11 cellular contexts compared by ENCODE assay signal in the genomic region with DNA sequence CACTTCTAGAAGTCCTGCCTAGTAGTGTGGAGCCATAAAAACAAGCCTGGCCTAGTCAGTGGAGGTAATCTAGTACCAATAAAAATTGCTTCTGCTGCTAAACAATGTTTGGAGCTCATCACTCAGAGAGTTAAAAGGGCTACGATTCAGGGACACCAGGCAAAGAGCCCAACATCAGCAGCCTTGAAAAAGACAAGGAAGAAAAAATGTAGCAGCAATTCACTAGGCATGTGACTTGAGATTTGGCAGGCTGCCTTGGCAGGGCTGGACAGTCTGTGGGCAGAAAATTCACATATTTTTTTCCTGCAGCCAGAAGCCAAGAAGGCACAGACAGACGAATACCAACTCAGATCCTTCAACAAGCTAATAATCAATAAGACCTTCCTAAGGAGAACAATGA. TPM values are rescaled to one million over a fixed set of nuclear protein-coding genes. Genes with fewer than 3 reads are reported as not detected.
DNase-seq lines count a peak whose midpoint lies in the region; ATAC-seq, FAIRE-seq and TF ChIP-seq lines count a peak whose summit lies in the region.
"Had no signal": no experiment of that assay in that cellular context is flagged by ENCODE, and none has a peak within 500 bp of the region (broad histone marks: within the 10 kb centered on the region; RNA-seq: fewer than 3 reads in every experiment).

No MANE protein-coding gene starts in this region.

- peaks cover 12% of the 10 kb centered on the region; the same call in 1 of the 2 replicates for H3K27me3 ChIP-seq in GM23248 (replicated peaks; ENCODE audit: insufficient read depth)
- no peaks in the 10 kb centered on the region for H3K27me3 ChIP-seq in body of pancreas
- H3K27me3 ChIP-seq in hepatocyte = no peaks in the 10 kb centered on the region
- no peaks in the 10 kb centered on the region for H3K27me3 ChIP-seq in small intestine (ENCODE audit: control insufficient read depth in 2 of 2, insufficient read depth in 2 of 2, low read length in 2 of 2)
- H3K27me3 ChIP-seq in HAP-1 (ENCODE audit: low read depth) = no peaks in the 10 kb centered on the region

- H3K4me2 ChIP-seq in GM23248 (ENCODE audit: unreplicated experiment) = no peak overlapping the region
- no peak overlapping the region for H3K4me2 ChIP-seq in hepatocyte

- H4K20me1 ChIP-seq in GM23248 (ENCODE audit: insufficient read depth) (no peaks in the 10 kb centered on the region), hepatocyte (ENCODE audit: insufficient read depth, poor library complexity, severe bottlenecking) (no peaks in the 10 kb centered on the region)

- no peaks in the 10 kb centered on the region for H3K9me2 ChIP-seq in GM23248 (ENCODE audit: insufficient read depth)
- H3K9me2 ChIP-seq in hepatocyte (replicated peaks; ENCODE audit: insufficient read depth) = no peaks in the 10 kb centered on the region

- no peaks in the 10 kb centered on the region for H3K9me3 ChIP-seq in GM23248 (ENCODE audit: low read depth)
- H3K9me3 ChIP-seq in body of pancreas = no peaks in the 10 kb centered on the region
- no peaks in the 10 kb centered on the region for H3K9me3 ChIP-seq in hepatocyte (ENCODE audit: low read depth)
- no peaks in the 10 kb centered on the region for H3K9me3 ChIP-seq in small intestine (ENCODE audit: control insufficient read depth, low read depth)
- no peaks in the 10 kb centered on the region for H3K9me3 ChIP-seq in HAP-1

- CTCF ChIA-PET in WTC11 (lab: Charles Lee) = interaction anchor here (1.6 to 2.3 kb wide), 2 partner anchors 103 to 105 kb away, joined by 5 to 13 read pairs; no protein-coding TSS in a partner anchor

- no peaks in the 10 kb centered on the region for H3K4me1 ChIP-seq in GM23248 (ENCODE audit: insufficient read depth)
- peaks cover 53% of the 10 kb centered on the region for H3K4me1 ChIP-seq in body of pancreas
- no peaks in the 10 kb centered on the region for H3K4me1 ChIP-seq in hepatocyte (ENCODE audit: insufficient read depth)
- H3K4me1 ChIP-seq in small intestine (ENCODE audit: control insufficient read depth in 2 of 2, insufficient read depth in 1 of 2, low read depth in 1 of 2, low read length in 1 of 2) = peaks cover 2 to 3% of the 10 kb centered on the region in 2 donors
- peaks cover 19% of the 10 kb centered on the region for H3K4me1 ChIP-seq in HAP-1

- FAIRE-seq in small intestine (lab: Jason Lieb, UNC) = no peak

- H3K36me3 Mint-ChIP-seq in WTC11 = no peaks in the 10 kb centered on the region
- H3K36me3 Mint-ChIP-seq: natural killer cell had no signal

- H3K36me3 ChIP-seq in GM23248 (ENCODE audit: low read depth) (no peaks in the 10 kb centered on the region), body of pancreas (replicated peaks in 1 of 2; ENCODE audit: insufficient read depth in 1 of 2, low read depth in 2 of 2) (no peaks in the 10 kb centered on the region), hepatocyte (replicated peaks; ENCODE audit: insufficient read depth, low read depth) (no peaks in the 10 kb centered on the region), small intestine (ENCODE audit: control insufficient read depth in 2 of 2, insufficient read depth in 2 of 2, low read length in 2 of 2) (no peaks in the 10 kb centered on the region), HAP-1 (replicated peaks) (no peaks in the 10 kb centered on the region)

- POLR2A ChIA-PET in WTC11 (lab: Charles Lee) = no interaction called here

- in situ Hi-C loops in GM23248 (cut with MboI) (no loop called here), HAP-1 (cut with MboI; ENCODE audit: low sequenced_read_pairs) (no loop called here)

- no peaks in the 10 kb centered on the region for H3K9me3 Mint-ChIP-seq in WTC11
- H3K9me3 Mint-ChIP-seq: natural killer cell had no signal

- no peak overlapping the region for H3K27ac Mint-ChIP-seq in WTC11
- H3K27ac Mint-ChIP-seq: natural killer cell had no signal

- intact Hi-C loops in body of pancreas (cut with DNase I) = no loop called here

- peaks cover 67% of the 10 kb centered on the region for H3K4me1 Mint-ChIP-seq in WTC11
- H3K4me1 Mint-ChIP-seq: natural killer cell had no signal

- H3K79me2 ChIP-seq in GM23248 (ENCODE audit: insufficient read depth) = no peaks in the 10 kb centered on the region
- no peaks in the 10 kb centered on the region for H3K79me2 ChIP-seq in hepatocyte

- H3K4me3 Mint-ChIP-seq in WTC11 = no peak overlapping the region
- H3K4me3 Mint-ChIP-seq: natural killer cell had no signal

- DNase-seq in GM23248 (peak; percentile 47), body of pancreas (peak; percentile 88 to 92 (median 91)), hepatocyte (ENCODE audit: low spot score) (peak; percentile 29), small intestine (peak; percentile 65), HAP-1 (ENCODE audit: low spot score in 2 of 2) (no peak), WTC11 (ENCODE audit: low spot score) (no peak), NCI-H1694 (lab: John Stamatoyannopoulos, UW) (no peak)
- DNase-seq: erythroblast, KG1, natural killer cell had no signal

- H3K9ac ChIP-seq in GM23248 = no peak overlapping the region

- WGBS in GM23248 (ENCODE audit: low coverage in 1 of 2, low lambda C conversion rate in 2 of 2, missing lambda C conversion rate in 2 of 2), 2 experiments = 0 to 6% methylated on average over 2 of the region's 2 CpGs
- 8 to 11% methylated on average over 2 of the region's 2 CpGs for WGBS in body of pancreas, 2 donors
- 39% methylated on average over 2 of the region's 2 CpGs for WGBS in hepatocyte (ENCODE audit: low lambda C conversion rate, missing lambda C conversion rate)
- 0 to 24% (median 15%) methylated on average over 2 of the region's 2 CpGs for WGBS in small intestine, 3 donors

- H3K4me3 ChIP-seq in GM23248 (no peak overlapping the region), body of pancreas (no peak overlapping the region), hepatocyte (no peak overlapping the region), small intestine (ENCODE audit: low read depth in 1 of 2, low read length in 2 of 2) (no peak overlapping the region), HAP-1 (no peak overlapping the region)

- TF ChIP-seq POLR2A in body of pancreas (IDR thresholded peaks at IDR 0.05) = no peak

- peak; percentile 88 for ATAC-seq in body of pancreas
- no peak for ATAC-seq in WTC11
- no peak for ATAC-seq in GM21737 (IDR thresholded peaks at IDR 0.05; ENCODE audit: unreplicated experiment)
- ATAC-seq: natural killer cell had no signal

- H3K27ac ChIP-seq in GM23248 (no peak overlapping the region), body of pancreas (peak overlapping the region; percentile 30 to 75 (median 57)), hepatocyte (no peak overlapping the region), small intestine (ENCODE audit: low read depth in 1 of 2, low read length in 1 of 2) (no peak overlapping the region)

- H3K27me3 Mint-ChIP-seq in WTC11 (ENCODE audit: low read depth) = no peaks in the 10 kb centered on the region; the same call in 1 of the 2 replicates

- H2AFZ ChIP-seq in GM23248 (no peak overlapping the region), hepatocyte (no peak overlapping the region)

- TF ChIP-seq CTCF in body of pancreas (IDR thresholded peaks at IDR 0.05) = no peak
- no peak for TF ChIP-seq CTCF in hepatocyte (IDR thresholded peaks at IDR 0.05; ENCODE audit: poor library complexity)
- TF ChIP-seq CTCF in WTC11 (IDR thresholded peaks at IDR 0.05) = no peak

- H3F3A ChIP-seq in GM23248 (ENCODE audit: insufficient read depth) = no peaks in the 10 kb centered on the region

TF ChIP-seq in WTC11, 78 proteins besides CTCF, POLR2A, EP300 and RAD21 (continues in another document):
- TF ChIP-seq ZNF219 (CRISPR knock-in tag; IDR thresholded peaks at IDR 0.05; ENCODE audit: borderline replicate concordance) (no peak), TP53 (CRISPR knock-in tag; IDR thresholded peaks at IDR 0.05) (no peak)
- TF ChIP-seq, protein P1, sequence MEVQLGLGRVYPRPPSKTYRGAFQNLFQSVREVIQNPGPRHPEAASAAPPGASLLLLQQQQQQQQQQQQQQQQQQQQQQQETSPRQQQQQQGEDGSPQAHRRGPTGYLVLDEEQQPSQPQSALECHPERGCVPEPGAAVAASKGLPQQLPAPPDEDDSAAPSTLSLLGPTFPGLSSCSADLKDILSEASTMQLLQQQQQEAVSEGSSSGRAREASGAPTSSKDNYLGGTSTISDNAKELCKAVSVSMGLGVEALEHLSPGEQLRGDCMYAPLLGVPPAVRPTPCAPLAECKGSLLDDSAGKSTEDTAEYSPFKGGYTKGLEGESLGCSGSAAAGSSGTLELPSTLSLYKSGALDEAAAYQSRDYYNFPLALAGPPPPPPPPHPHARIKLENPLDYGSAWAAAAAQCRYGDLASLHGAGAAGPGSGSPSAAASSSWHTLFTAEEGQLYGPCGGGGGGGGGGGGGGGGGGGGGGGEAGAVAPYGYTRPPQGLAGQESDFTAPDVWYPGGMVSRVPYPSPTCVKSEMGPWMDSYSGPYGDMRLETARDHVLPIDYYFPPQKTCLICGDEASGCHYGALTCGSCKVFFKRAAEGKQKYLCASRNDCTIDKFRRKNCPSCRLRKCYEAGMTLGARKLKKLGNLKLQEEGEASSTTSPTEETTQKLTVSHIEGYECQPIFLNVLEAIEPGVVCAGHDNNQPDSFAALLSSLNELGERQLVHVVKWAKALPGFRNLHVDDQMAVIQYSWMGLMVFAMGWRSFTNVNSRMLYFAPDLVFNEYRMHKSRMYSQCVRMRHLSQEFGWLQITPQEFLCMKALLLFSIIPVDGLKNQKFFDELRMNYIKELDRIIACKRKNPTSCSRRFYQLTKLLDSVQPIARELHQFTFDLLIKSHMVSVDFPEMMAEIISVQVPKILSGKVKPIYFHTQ (CRISPR knock-in tag; IDR thresholded peaks at IDR 0.05) = no peak

RNA-seq across cellular contexts. Expression of a gene that starts 47.2 kb away (rescaled TPM):
- not detected in 2 replicates for total RNA-seq in GM23248 (2014; rRNA removed; shearing (Covaris generic))
- not detected in 2 replicates for polyA plus RNA-seq in GM23248 (2016; fragmentation: Nextera tagmentation; extraction: Ambion mirVana)
- 1 to 10 TPM; 3.0 to 9.1 TPM for total RNA-seq in body of pancreas
- 0.40 TPM in 1 of 2 replicates, not detected in the other for total RNA-seq in hepatocyte
- polyA plus RNA-seq in hepatocyte = 0.45 and 1.0 TPM in 2 replicates
- under 1 TPM in 1 of 3 donors, not detected in 2; 0.51 TPM for polyA plus RNA-seq in small intestine
- total RNA-seq in WTC11 (2021) = 1.6 to 2.0 TPM (median 1.7 TPM) in 3 replicates

Comparison
In these comparisons a context has a peak if more than half of its experiments do, and no peak if none do; other contexts are left out.
1. DNase-seq: peak in GM23248 (single experiment), body of pancreas (4 of 4), hepatocyte (single experiment) and small intestine (single experiment); none in HAP-1 (0 of 2), WTC11 (single experiment) and NCI-H1694 (single experiment).
2. H3K27ac ChIP-seq: peak in body of pancreas (4 of 4); none in GM23248 (single experiment), hepatocyte (single experiment) and small intestine (0 of 2).